Comparison of ENCODE assay signal across 8 cellular contexts in genomic region chr3:153927107-153927506, GRCh38.
DNase-seq lines count a peak whose midpoint lies in the region; ATAC-seq, FAIRE-seq and TF ChIP-seq lines count a peak whose summit lies in the region.
"Had no signal": no experiment of that assay in that cellular context is flagged by ENCODE, and none has a peak within 500 bp of the region (broad histone marks: within the 10 kb centered on the region; RNA-seq: fewer than 3 reads in every experiment).

No MANE protein-coding gene starts in this region.

- H3K4me3 Mint-ChIP-seq in chondrocyte (ENCODE audit: unreplicated experiment), result no peak overlapping the region

- no peak overlapping the region for H3K4me3 ChIP-seq in skeletal muscle cell (ENCODE audit: low read depth, low read length)

- DNase-seq in HuH-7.5 (ENCODE audit: low spot score) (peak; percentile 6), chondrocyte (ENCODE audit: low spot score) (no peak), skeletal muscle cell (ENCODE audit: low read depth) (peak; percentile 73), GM12891 (ENCODE audit: insufficient read length, low spot score) (no peak), substantia nigra (lab: John Stamatoyannopoulos, UW) (no peak)

- TF ChIP-seq CTCF in chondrocyte (IDR thresholded peaks at IDR 0.05), result peak; percentile 67

- peaks cover 10% of the 10 kb centered on the region for H3K27me3 Mint-ChIP-seq in chondrocyte (ENCODE audit: low read depth)

- peak; percentile 78 for ATAC-seq in GM19043 (IDR thresholded peaks at IDR 0.05; ENCODE audit: low read depth, unreplicated experiment)
- ATAC-seq in GM18505 (IDR thresholded peaks at IDR 0.05; ENCODE audit: unreplicated experiment), result no peak

- H3K27ac Mint-ChIP-seq in chondrocyte (ENCODE audit: unreplicated experiment), result no peak overlapping the region

- no peaks in the 10 kb centered on the region for H3K36me3 Mint-ChIP-seq in chondrocyte (ENCODE audit: low read depth)

- TF ChIP-seq POLR2A in GM12891 (IDR thresholded peaks at IDR 0.05; ENCODE audit: low read depth, low read length) (no peak), GM18505 (IDR thresholded peaks at IDR 0.05; ENCODE audit: borderline replicate concordance, extremely low read depth, insufficient read depth, insufficient read length) (no peak)

- peaks cover 3% of the 10 kb centered on the region for H3K9me3 Mint-ChIP-seq in chondrocyte (ENCODE audit: low read depth)

- FAIRE-seq in GM12891 (lab: Jason Lieb, UNC), result no peak

- no peaks in the 10 kb centered on the region for H3K4me1 Mint-ChIP-seq in chondrocyte (ENCODE audit: low read depth)

- no peak overlapping the region for H3K27ac ChIP-seq in substantia nigra (ENCODE audit: low read depth, low read length, poor library complexity, severe bottlenecking)
- H3K27ac ChIP-seq: neutrophil had no signal

TF ChIP-seq in GM12891, 5 proteins besides CTCF, POLR2A, EP300 and RAD21:
- TF ChIP-seq SPI1 (IDR thresholded peaks at IDR 0.05; ENCODE audit: low read depth, low read length) (no peak), POU2F2 (IDR thresholded peaks at IDR 0.05; ENCODE audit: low read depth, low read length) (no peak), POLR2AphosphoS5 (IDR thresholded peaks at IDR 0.05; ENCODE audit: low read depth, low read length) (no peak), TAF1 (IDR thresholded peaks at IDR 0.05; ENCODE audit: low read depth, low read length) (no peak), PAX5 (IDR thresholded peaks at IDR 0.05; ENCODE audit: insufficient read depth, low read length, severe bottlenecking) (no peak)

Comparison
In these comparisons a context has a peak if more than half of its experiments do, and no peak if none do; other contexts are left out.
1. DNase-seq: peak in HuH-7.5 (single experiment) and skeletal muscle cell (single experiment); none in chondrocyte (single experiment), GM12891 (single experiment) and substantia nigra (0 of 49).